8 cellular contexts compared by ENCODE assay signal in genomic region chr7:55533050-55533728, GRCh38. TPM values are rescaled to one million over a fixed set of nuclear protein-coding genes. Genes with fewer than 3 reads are reported as not detected.
DNase-seq lines count a peak whose midpoint lies in the region; ATAC-seq and TF ChIP-seq lines count a peak whose summit lies in the region.

No MANE protein-coding gene starts in this region.

- no peak overlapping the region for H3K4me3 ChIP-seq in ACC112 (ENCODE audit: low read depth, low read length)

- peak; percentile 93 for DNase-seq in RPMI8226
- peak; percentile 73 for DNase-seq in activated gamma-delta T cell treated with anti-CD3 and anti-CD28 coated beads, Interleukin-2, amount 50 U/mL, for 16 hours (ENCODE audit: low read depth)
- DNase-seq in stimulated activated CD8-positive, alpha-beta memory T cell treated with anti-CD3 and anti-CD28 coated beads, Interleukin-7, amount 100 ng/mL, for 1 hour (ENCODE audit: low read depth in 2 of 2): peak; percentile 36 to 42
- DNase-seq in WTC11 (ENCODE audit: low spot score): no peak

- no peaks in the 10 kb centered on the region for H3K36me3 Mint-ChIP-seq in WTC11

- CTCF ChIA-PET in WTC11 (lab: Charles Lee): no interaction called here

- H3K27ac Mint-ChIP-seq in WTC11: no peak overlapping the region

- H2AFZ ChIP-seq in ACC112 (ENCODE audit: low read length, unreplicated experiment): no peak overlapping the region

- no peaks in the 10 kb centered on the region for H3K9me3 Mint-ChIP-seq in WTC11

- peaks cover 69% of the 10 kb centered on the region for H3K79me2 ChIP-seq in ACC112 (ENCODE audit: control insufficient read depth, insufficient read depth, low read length, unreplicated experiment)

- ATAC-seq in GM19025 (IDR thresholded peaks at IDR 0.05; ENCODE audit: low read depth, unreplicated experiment): peak; percentile 45
- ATAC-seq in HG03139 (IDR thresholded peaks at IDR 0.05; ENCODE audit: unreplicated experiment): peak; percentile 50
- no peak for ATAC-seq in WTC11

- POLR2A ChIA-PET in WTC11 (lab: Charles Lee): no interaction called here

- H3K4me1 ChIP-seq in ACC112 (ENCODE audit: control insufficient read depth, insufficient read depth, low read length, unreplicated experiment): peaks cover 45% of the 10 kb centered on the region

- H3K27me3 ChIP-seq in ACC112 (ENCODE audit: insufficient read depth, low read length): no peaks in the 10 kb centered on the region
- no peaks in the 10 kb centered on the region for H3K27me3 ChIP-seq in layer of hippocampus (ENCODE audit: control insufficient read depth, insufficient read depth, low read length)

- H3K27me3 Mint-ChIP-seq in WTC11 (ENCODE audit: low read depth): no peaks in the 10 kb centered on the region

- H3K27ac ChIP-seq in ACC112 (ENCODE audit: low read depth, low read length) (peak overlapping the region; percentile 57; the same call in 1 of the 2 replicates), layer of hippocampus (ENCODE audit: low read depth, low read length) (peak overlapping the region; percentile 50)

- H3K4me3 Mint-ChIP-seq in WTC11: no peak overlapping the region

- TF ChIP-seq CTCF in WTC11 (IDR thresholded peaks at IDR 0.05): no peak

- peaks cover 71% of the 10 kb centered on the region for H3K4me1 Mint-ChIP-seq in WTC11

- H3K36me3 ChIP-seq in ACC112 (ENCODE audit: insufficient read depth, low read length): no peaks in the 10 kb centered on the region

TF ChIP-seq in WTC11, 78 proteins besides CTCF, POLR2A, EP300 and RAD21 (continues in another document):
- no peak for TF ChIP-seq NFYB (CRISPR knock-in tag; conservative IDR thresholded peaks at IDR 0.05; ENCODE audit: low read depth)
- TF ChIP-seq PRDM15 (CRISPR knock-in tag; IDR thresholded peaks at IDR 0.05): no peak
- no peak for TF ChIP-seq AR (CRISPR knock-in tag; IDR thresholded peaks at IDR 0.05)
- no peak for TF ChIP-seq ATF1 (CRISPR knock-in tag; IDR thresholded peaks at IDR 0.05)
- no peak for TF ChIP-seq TCF7 (CRISPR knock-in tag; IDR thresholded peaks at IDR 0.05; ENCODE audit: low read depth)
- no peak for TF ChIP-seq JUN (CRISPR knock-in tag; IDR thresholded peaks at IDR 0.05)
- TF ChIP-seq FOXP4 (CRISPR knock-in tag; IDR thresholded peaks at IDR 0.05): no peak
- TF ChIP-seq ZMAT4 (CRISPR knock-in tag; IDR thresholded peaks at IDR 0.05): no peak
- no peak for TF ChIP-seq SMAD3 (CRISPR knock-in tag; IDR thresholded peaks at IDR 0.05; ENCODE audit: borderline replicate concordance)
- no peak for TF ChIP-seq ZNF512 (CRISPR knock-in tag; IDR thresholded peaks at IDR 0.05; ENCODE audit: borderline replicate concordance)
- TF ChIP-seq CDX4 (CRISPR knock-in tag; IDR thresholded peaks at IDR 0.05; ENCODE audit: borderline replicate concordance): no peak

RNA-seq across cellular contexts. Expression of gene VOPP1, which starts 39.1 kb away (rescaled TPM):
- total RNA-seq in WTC11 (2021): 57.0 to 63.9 TPM (median 60.3 TPM) in 3 replicates
